Comparison of ENCODE assay signal across 6 cellular contexts in genomic region chr16:57485091-57485915, GRCh38. TPM values are rescaled to one million over a fixed set of nuclear protein-coding genes. Genes with fewer than 3 reads are reported as not detected.
A peak's percentile ranks its signal among the peaks of the same experiment; 100 is the strongest.
DNase-seq lines count a peak whose midpoint lies in the region; ATAC-seq, FAIRE-seq and TF ChIP-seq lines count a peak whose summit lies in the region.

No MANE protein-coding gene starts in this region.

- H3K27me3 ChIP-seq in esophagus muscularis mucosa (no peaks in the 10 kb centered on the region), small intestine (ENCODE audit: control insufficient read depth in 2 of 2, insufficient read depth in 2 of 2, low read length in 2 of 2) (no peaks in the 10 kb centered on the region)

- no peak for DNase-seq in OCI-LY7 (ENCODE audit: low spot score)
- DNase-seq in esophagus muscularis mucosa (ENCODE audit: extremely low spot score) = no peak
- peak; percentile 79 for DNase-seq in small intestine
- no peak for DNase-seq in GM20000 (ENCODE audit: low spot score)
- DNase-seq in stimulated activated CD4-positive, alpha-beta T cell treated with anti-CD3 and anti-CD28 coated beads, Interleukin-4, amount 100 ng/mL, for 1 hour = no peak

- H3K27ac ChIP-seq in OCI-LY7 (ENCODE audit: low read depth, low read length, poor library complexity, severe bottlenecking) (no peak overlapping the region), esophagus muscularis mucosa (replicated peaks in 1 of 4) (peak overlapping the region; percentile 70 to 78 (median 74)), small intestine (ENCODE audit: low read depth in 1 of 2, low read length in 1 of 2) (peak overlapping the region; percentile 73 to 86)

- 64% methylated on average over 10 of the region's 14 CpGs for WGBS in esophagus muscularis mucosa
- WGBS in small intestine, 3 donors = 45 to 66% (median 55%) methylated on average over 14 of the region's 14 CpGs

- CTCF ChIA-PET in OCI-LY7 (lab: Charles Lee; ENCODE audit: unreplicated experiment) = no interaction called here

- H3K4me1 ChIP-seq in OCI-LY7 (ENCODE audit: insufficient read depth, low read length, poor library complexity, severe bottlenecking) (peaks cover 5% of the 10 kb centered on the region), esophagus muscularis mucosa (peaks cover 21 to 43% (median 33%) of the 10 kb centered on the region in 4 donors), small intestine (ENCODE audit: control insufficient read depth in 2 of 2, insufficient read depth in 1 of 2, low read depth in 1 of 2, low read length in 1 of 2) (peaks cover 0 to 7% of the 10 kb centered on the region in 2 donors)

- H3K9me2 ChIP-seq in OCI-LY7 (ENCODE audit: insufficient read depth, low read length) = no peaks in the 10 kb centered on the region

- TF ChIP-seq EP300 in esophagus muscularis mucosa (IDR thresholded peaks at IDR 0.05) = no peak

- ATAC-seq in HG02938 (IDR thresholded peaks at IDR 0.05; ENCODE audit: unreplicated experiment) = no peak

- H3K36me3 ChIP-seq in OCI-LY7 (ENCODE audit: insufficient read depth, low read length) = no peaks in the 10 kb centered on the region
- no peaks in the 10 kb centered on the region for H3K36me3 ChIP-seq in esophagus muscularis mucosa
- no peaks in the 10 kb centered on the region for H3K36me3 ChIP-seq in small intestine (ENCODE audit: control insufficient read depth in 2 of 2, insufficient read depth in 2 of 2, low read length in 2 of 2)

- H3K4me2 ChIP-seq in OCI-LY7 (ENCODE audit: low read length) = peak overlapping the region; percentile 83

- TF ChIP-seq CTCF in OCI-LY7 (conservative IDR thresholded peaks at IDR 0.05; ENCODE audit: low read length) = no peak
- no peak for TF ChIP-seq CTCF in esophagus muscularis mucosa (IDR thresholded peaks at IDR 0.05)
- no peak for TF ChIP-seq CTCF in GM20000 (IDR thresholded peaks at IDR 0.05; ENCODE audit: extremely low read depth, missing control alignments)

- POLR2A ChIA-PET in OCI-LY7 (lab: Charles Lee) = no interaction called here

- H2AFZ ChIP-seq in OCI-LY7 (ENCODE audit: low read length) = no peak overlapping the region

- H3K9me3 ChIP-seq in OCI-LY7 (ENCODE audit: low read length) (no peaks in the 10 kb centered on the region), esophagus muscularis mucosa (no peaks in the 10 kb centered on the region), small intestine (ENCODE audit: control insufficient read depth, low read depth) (no peaks in the 10 kb centered on the region)

- intact Hi-C loops in OCI-LY7 (cut with micrococcal nuclease; ENCODE audit: unreplicated experiment) = no loop called here
- intact Hi-C loops in esophagus muscularis mucosa (cut with DNase I) = loop anchor here (5.0 kb wide), 1 partner anchor 52 kb away; the partner anchor contains the start of gene CCDC102A

- H3K79me2 ChIP-seq in OCI-LY7 (ENCODE audit: insufficient read depth, low read depth, low read length) = no peaks in the 10 kb centered on the region

- TF ChIP-seq POLR2A in esophagus muscularis mucosa (IDR thresholded peaks at IDR 0.05; ENCODE audit: low read depth) = no peak

- FAIRE-seq in small intestine (lab: Jason Lieb, UNC) = no peak

- H3K4me3 ChIP-seq in OCI-LY7 (ENCODE audit: low read depth, low read length, poor library complexity, severe bottlenecking) (peak overlapping the region; percentile 65), esophagus muscularis mucosa (peak overlapping the region; percentile 73 to 81 (median 80)), small intestine (ENCODE audit: low read depth in 1 of 2, low read length in 2 of 2) (peak overlapping the region; percentile 71 to 83)

- no peaks in the 10 kb centered on the region for H4K20me1 ChIP-seq in OCI-LY7 (ENCODE audit: insufficient read depth, low read length)

- no TSS peak for BruUV-seq in OCI-LY7 (replicated peaks; lab: Mats Ljungman, UMichigan)

RNA-seq across cellular contexts. Expression of gene DOK4, which starts 1.0 kb away (rescaled TPM):
- 0.09 and 0.13 TPM in 2 replicates for total RNA-seq in OCI-LY7 (2014; rRNA removed; shearing (Covaris generic))
- 1.0 and 1.1 TPM in 2 replicates for total RNA-seq in OCI-LY7 (2022)
- 10 to 100 TPM; 14.5 to 36.7 (median 29.4) TPM for total RNA-seq in esophagus muscularis mucosa
- polyA plus RNA-seq in small intestine = 100 to 1,000 TPM in 2 of 3 donors, 10 to 100 TPM in 1; 53.0 to 135 (median 112) TPM

RNA-seq across cellular contexts. Expression of gene POLR2C, which starts 22.8 kb away (rescaled TPM):
- total RNA-seq in OCI-LY7 (2014; rRNA removed; shearing (Covaris generic)) = 98.1 and 101 TPM in 2 replicates
- total RNA-seq in OCI-LY7 (2022) (51.3 and 52.3 TPM in 2 replicates), esophagus muscularis mucosa (100 to 1,000 TPM in 3 of 4 donors, 10 to 100 TPM in 1; 95.5 to 154 (median 107) TPM)
- polyA plus RNA-seq in small intestine = 10 to 100 TPM; 51.7 to 65.5 (median 57.3) TPM

RNA-seq across cellular contexts. Expression of gene COQ9, which starts 38.0 kb away (rescaled TPM):
- total RNA-seq in OCI-LY7 (2014; rRNA removed; shearing (Covaris generic)) = 30.5 and 31.3 TPM in 2 replicates
- 43.9 and 45.2 TPM in 2 replicates for total RNA-seq in OCI-LY7 (2022)
- total RNA-seq in esophagus muscularis mucosa = 100 to 1,000 TPM in 2 of 4 donors, 10 to 100 TPM in 2; 77.2 to 115 (median 93.3) TPM
- 100 to 1,000 TPM in 2 of 3 donors, 10 to 100 TPM in 1; 88.0 to 177 (median 125) TPM for polyA plus RNA-seq in small intestine

RNA-seq across cellular contexts. Expression of gene CIAPIN1, which starts 38.1 kb away (rescaled TPM):
- 47.7 and 72.1 TPM in 2 replicates for total RNA-seq in OCI-LY7 (2014; rRNA removed; shearing (Covaris generic))
- total RNA-seq in OCI-LY7 (2022) = 56.2 and 58.9 TPM in 2 replicates
- total RNA-seq in esophagus muscularis mucosa = 10 to 100 TPM; 24.0 to 27.0 (median 26.0) TPM
- 10 to 100 TPM; 39.4 to 55.9 (median 49.6) TPM for polyA plus RNA-seq in small intestine

RNA-seq across cellular contexts. Expression of gene CCDC102A, which starts 51.1 kb away (rescaled TPM):
- 4.2 and 4.8 TPM in 2 replicates for total RNA-seq in OCI-LY7 (2014; rRNA removed; shearing (Covaris generic))
- 6.7 and 7.1 TPM in 2 replicates for total RNA-seq in OCI-LY7 (2022)
- total RNA-seq in esophagus muscularis mucosa = 10 to 100 TPM; 22.7 to 54.9 (median 36.9) TPM
- 1 to 10 TPM; 1.1 to 2.8 (median 1.6) TPM for polyA plus RNA-seq in small intestine

Comparison
In these comparisons a context has a peak if more than half of its experiments do, and no peak if none do; other contexts are left out.
1. RNA of gene DOK4, which starts 1.0 kb away (total RNA-seq): 14.5 to 36.7 TPM in esophagus muscularis mucosa; 0.09 to 1.1 TPM in OCI-LY7; every median in the first group is over 4 times any median in the second.
2. Peak in every context shown above with its lines, with median percentiles within 50 percentile points of each other: H3K4me3 ChIP-seq.